Comparison of ENCODE assay signal across 2 cellular contexts in genomic region chr2:135807874-135808273, GRCh38.
TF ChIP-seq lines count a peak whose summit lies in the region.

No MANE protein-coding gene starts in this region.

TF ChIP-seq in GM12878, 131 proteins besides CTCF, POLR2A, EP300 and RAD21:
- TF ChIP-seq, protein P1, sequence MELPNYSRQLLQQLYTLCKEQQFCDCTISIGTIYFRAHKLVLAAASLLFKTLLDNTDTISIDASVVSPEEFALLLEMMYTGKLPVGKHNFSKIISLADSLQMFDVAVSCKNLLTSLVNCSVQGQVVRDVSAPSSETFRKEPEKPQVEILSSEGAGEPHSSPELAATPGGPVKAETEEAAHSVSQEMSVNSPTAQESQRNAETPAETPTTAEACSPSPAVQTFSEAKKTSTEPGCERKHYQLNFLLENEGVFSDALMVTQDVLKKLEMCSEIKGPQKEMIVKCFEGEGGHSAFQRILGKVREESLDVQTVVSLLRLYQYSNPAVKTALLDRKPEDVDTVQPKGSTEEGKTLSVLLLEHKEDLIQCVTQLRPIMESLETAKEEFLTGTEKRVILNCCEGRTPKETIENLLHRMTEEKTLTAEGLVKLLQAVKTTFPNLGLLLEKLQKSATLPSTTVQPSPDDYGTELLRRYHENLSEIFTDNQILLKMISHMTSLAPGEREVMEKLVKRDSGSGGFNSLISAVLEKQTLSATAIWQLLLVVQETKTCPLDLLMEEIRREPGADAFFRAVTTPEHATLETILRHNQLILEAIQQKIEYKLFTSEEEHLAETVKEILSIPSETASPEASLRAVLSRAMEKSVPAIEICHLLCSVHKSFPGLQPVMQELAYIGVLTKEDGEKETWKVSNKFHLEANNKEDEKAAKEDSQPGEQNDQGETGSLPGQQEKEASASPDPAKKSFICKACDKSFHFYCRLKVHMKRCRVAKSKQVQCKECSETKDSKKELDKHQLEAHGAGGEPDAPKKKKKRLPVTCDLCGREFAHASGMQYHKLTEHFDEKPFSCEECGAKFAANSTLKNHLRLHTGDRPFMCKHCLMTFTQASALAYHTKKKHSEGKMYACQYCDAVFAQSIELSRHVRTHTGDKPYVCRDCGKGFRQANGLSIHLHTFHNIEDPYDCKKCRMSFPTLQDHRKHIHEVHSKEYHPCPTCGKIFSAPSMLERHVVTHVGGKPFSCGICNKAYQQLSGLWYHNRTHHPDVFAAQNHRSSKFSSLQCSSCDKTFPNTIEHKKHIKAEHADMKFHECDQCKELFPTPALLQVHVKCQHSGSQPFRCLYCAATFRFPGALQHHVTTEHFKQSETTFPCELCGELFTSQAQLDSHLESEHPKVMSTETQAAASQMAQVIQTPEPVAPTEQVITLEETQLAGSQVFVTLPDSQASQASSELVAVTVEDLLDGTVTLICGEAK (IDR thresholded peaks at IDR 0.05; ENCODE audit: borderline replicate concordance) = peak; percentile 69; the same call in 1 of the 2 replicates
TF ChIP-seq in GM12878: peak in this region for 1; not testable (repeated sequence) for 130.

TF ChIP-seq in K562, 482 proteins besides CTCF, POLR2A, EP300 and RAD21:
- TF ChIP-seq, protein P1 (IDR thresholded peaks at IDR 0.05) = peak; percentile 88
- TF ChIP-seq, protein P1 (CRISPR knock-in tag; IDR thresholded peaks at IDR 0.05) = peak; percentile 67; the same call in 1 of the 2 replicates
